2 cellular contexts compared by ENCODE assay signal in the genomic region with DNA sequence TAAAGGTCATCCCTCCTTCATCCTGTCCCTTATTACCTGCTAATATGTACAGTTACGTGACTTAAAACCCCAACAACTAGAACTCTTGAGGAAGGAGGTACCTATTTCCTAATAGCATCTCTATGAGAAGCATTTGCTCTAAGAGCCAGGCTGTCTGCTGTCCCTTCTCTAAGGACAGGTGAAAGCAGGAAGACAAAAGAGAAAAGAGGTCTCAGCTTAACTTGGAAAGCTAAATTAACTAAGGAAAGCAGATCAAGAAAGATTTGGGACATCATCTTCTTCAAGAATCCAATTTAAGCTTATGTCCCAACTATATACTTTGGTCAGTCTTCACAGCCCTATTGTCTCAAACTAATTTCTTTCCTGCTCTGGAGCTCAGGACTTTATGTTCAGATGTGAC.
TF ChIP-seq lines count a peak whose summit lies in the region.

No MANE protein-coding gene starts in this region.

TF ChIP-seq in HCT116, 20 proteins besides CTCF, POLR2A, EP300 and RAD21 (continued from another document):
- TF ChIP-seq, protein P1, sequence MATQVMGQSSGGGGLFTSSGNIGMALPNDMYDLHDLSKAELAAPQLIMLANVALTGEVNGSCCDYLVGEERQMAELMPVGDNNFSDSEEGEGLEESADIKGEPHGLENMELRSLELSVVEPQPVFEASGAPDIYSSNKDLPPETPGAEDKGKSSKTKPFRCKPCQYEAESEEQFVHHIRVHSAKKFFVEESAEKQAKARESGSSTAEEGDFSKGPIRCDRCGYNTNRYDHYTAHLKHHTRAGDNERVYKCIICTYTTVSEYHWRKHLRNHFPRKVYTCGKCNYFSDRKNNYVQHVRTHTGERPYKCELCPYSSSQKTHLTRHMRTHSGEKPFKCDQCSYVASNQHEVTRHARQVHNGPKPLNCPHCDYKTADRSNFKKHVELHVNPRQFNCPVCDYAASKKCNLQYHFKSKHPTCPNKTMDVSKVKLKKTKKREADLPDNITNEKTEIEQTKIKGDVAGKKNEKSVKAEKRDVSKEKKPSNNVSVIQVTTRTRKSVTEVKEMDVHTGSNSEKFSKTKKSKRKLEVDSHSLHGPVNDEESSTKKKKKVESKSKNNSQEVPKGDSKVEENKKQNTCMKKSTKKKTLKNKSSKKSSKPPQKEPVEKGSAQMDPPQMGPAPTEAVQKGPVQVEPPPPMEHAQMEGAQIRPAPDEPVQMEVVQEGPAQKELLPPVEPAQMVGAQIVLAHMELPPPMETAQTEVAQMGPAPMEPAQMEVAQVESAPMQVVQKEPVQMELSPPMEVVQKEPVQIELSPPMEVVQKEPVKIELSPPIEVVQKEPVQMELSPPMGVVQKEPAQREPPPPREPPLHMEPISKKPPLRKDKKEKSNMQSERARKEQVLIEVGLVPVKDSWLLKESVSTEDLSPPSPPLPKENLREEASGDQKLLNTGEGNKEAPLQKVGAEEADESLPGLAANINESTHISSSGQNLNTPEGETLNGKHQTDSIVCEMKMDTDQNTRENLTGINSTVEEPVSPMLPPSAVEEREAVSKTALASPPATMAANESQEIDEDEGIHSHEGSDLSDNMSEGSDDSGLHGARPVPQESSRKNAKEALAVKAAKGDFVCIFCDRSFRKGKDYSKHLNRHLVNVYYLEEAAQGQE (IDR thresholded peaks at IDR 0.05; ENCODE audit: low read depth) = no peak
TF ChIP-seq in HCT116: peak in this region for 0.

TF ChIP-seq in WTC11, 78 proteins besides CTCF, POLR2A, EP300 and RAD21 (continued from another document):
- TF ChIP-seq, protein P2, sequence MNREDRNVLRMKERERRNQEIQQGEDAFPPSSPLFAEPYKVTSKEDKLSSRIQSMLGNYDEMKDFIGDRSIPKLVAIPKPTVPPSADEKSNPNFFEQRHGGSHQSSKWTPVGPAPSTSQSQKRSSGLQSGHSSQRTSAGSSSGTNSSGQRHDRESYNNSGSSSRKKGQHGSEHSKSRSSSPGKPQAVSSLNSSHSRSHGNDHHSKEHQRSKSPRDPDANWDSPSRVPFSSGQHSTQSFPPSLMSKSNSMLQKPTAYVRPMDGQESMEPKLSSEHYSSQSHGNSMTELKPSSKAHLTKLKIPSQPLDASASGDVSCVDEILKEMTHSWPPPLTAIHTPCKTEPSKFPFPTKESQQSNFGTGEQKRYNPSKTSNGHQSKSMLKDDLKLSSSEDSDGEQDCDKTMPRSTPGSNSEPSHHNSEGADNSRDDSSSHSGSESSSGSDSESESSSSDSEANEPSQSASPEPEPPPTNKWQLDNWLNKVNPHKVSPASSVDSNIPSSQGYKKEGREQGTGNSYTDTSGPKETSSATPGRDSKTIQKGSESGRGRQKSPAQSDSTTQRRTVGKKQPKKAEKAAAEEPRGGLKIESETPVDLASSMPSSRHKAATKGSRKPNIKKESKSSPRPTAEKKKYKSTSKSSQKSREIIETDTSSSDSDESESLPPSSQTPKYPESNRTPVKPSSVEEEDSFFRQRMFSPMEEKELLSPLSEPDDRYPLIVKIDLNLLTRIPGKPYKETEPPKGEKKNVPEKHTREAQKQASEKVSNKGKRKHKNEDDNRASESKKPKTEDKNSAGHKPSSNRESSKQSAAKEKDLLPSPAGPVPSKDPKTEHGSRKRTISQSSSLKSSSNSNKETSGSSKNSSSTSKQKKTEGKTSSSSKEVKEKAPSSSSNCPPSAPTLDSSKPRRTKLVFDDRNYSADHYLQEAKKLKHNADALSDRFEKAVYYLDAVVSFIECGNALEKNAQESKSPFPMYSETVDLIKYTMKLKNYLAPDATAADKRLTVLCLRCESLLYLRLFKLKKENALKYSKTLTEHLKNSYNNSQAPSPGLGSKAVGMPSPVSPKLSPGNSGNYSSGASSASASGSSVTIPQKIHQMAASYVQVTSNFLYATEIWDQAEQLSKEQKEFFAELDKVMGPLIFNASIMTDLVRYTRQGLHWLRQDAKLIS (CRISPR knock-in tag; IDR thresholded peaks at IDR 0.05; ENCODE audit: borderline replicate concordance) = no peak
- TF ChIP-seq ZNF317 (CRISPR knock-in tag; IDR thresholded peaks at IDR 0.05; ENCODE audit: borderline replicate concordance, low read depth) (no peak), MYBL2 (CRISPR knock-in tag; IDR thresholded peaks at IDR 0.05) (no peak), ZNF219 (CRISPR knock-in tag; IDR thresholded peaks at IDR 0.05; ENCODE audit: borderline replicate concordance) (no peak), SP1 (CRISPR knock-in tag; conservative IDR thresholded peaks at IDR 0.05) (no peak), NFYB (CRISPR knock-in tag; conservative IDR thresholded peaks at IDR 0.05; ENCODE audit: low read depth) (no peak), PRRX2 (CRISPR knock-in tag; IDR thresholded peaks at IDR 0.05) (no peak), SMAD4 (CRISPR knock-in tag; IDR thresholded peaks at IDR 0.05) (no peak), SMAD3 (CRISPR knock-in tag; IDR thresholded peaks at IDR 0.05; ENCODE audit: borderline replicate concordance) (no peak), JAZF1 (CRISPR knock-in tag; IDR thresholded peaks at IDR 0.05) (no peak)
- TF ChIP-seq, protein P3, sequence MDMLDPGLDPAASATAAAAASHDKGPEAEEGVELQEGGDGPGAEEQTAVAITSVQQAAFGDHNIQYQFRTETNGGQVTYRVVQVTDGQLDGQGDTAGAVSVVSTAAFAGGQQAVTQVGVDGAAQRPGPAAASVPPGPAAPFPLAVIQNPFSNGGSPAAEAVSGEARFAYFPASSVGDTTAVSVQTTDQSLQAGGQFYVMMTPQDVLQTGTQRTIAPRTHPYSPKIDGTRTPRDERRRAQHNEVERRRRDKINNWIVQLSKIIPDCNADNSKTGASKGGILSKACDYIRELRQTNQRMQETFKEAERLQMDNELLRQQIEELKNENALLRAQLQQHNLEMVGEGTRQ (CRISPR knock-in tag; IDR thresholded peaks at IDR 0.05) = no peak
- TF ChIP-seq, protein P4, sequence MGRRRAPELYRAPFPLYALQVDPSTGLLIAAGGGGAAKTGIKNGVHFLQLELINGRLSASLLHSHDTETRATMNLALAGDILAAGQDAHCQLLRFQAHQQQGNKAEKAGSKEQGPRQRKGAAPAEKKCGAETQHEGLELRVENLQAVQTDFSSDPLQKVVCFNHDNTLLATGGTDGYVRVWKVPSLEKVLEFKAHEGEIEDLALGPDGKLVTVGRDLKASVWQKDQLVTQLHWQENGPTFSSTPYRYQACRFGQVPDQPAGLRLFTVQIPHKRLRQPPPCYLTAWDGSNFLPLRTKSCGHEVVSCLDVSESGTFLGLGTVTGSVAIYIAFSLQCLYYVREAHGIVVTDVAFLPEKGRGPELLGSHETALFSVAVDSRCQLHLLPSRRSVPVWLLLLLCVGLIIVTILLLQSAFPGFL (CRISPR knock-in tag; IDR thresholded peaks at IDR 0.05; ENCODE audit: borderline replicate concordance) = no peak
- TF ChIP-seq, protein P5, sequence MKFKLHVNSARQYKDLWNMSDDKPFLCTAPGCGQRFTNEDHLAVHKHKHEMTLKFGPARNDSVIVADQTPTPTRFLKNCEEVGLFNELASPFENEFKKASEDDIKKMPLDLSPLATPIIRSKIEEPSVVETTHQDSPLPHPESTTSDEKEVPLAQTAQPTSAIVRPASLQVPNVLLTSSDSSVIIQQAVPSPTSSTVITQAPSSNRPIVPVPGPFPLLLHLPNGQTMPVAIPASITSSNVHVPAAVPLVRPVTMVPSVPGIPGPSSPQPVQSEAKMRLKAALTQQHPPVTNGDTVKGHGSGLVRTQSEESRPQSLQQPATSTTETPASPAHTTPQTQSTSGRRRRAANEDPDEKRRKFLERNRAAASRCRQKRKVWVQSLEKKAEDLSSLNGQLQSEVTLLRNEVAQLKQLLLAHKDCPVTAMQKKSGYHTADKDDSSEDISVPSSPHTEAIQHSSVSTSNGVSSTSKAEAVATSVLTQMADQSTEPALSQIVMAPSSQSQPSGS (CRISPR knock-in tag; IDR thresholded peaks at IDR 0.05; ENCODE audit: borderline replicate concordance, low read depth) = no peak
- TF ChIP-seq, protein P6, sequence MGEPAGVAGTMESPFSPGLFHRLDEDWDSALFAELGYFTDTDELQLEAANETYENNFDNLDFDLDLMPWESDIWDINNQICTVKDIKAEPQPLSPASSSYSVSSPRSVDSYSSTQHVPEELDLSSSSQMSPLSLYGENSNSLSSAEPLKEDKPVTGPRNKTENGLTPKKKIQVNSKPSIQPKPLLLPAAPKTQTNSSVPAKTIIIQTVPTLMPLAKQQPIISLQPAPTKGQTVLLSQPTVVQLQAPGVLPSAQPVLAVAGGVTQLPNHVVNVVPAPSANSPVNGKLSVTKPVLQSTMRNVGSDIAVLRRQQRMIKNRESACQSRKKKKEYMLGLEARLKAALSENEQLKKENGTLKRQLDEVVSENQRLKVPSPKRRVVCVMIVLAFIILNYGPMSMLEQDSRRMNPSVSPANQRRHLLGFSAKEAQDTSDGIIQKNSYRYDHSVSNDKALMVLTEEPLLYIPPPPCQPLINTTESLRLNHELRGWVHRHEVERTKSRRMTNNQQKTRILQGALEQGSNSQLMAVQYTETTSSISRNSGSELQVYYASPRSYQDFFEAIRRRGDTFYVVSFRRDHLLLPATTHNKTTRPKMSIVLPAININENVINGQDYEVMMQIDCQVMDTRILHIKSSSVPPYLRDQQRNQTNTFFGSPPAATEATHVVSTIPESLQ (CRISPR knock-in tag; IDR thresholded peaks at IDR 0.05) = no peak
- TF ChIP-seq, protein P7, sequence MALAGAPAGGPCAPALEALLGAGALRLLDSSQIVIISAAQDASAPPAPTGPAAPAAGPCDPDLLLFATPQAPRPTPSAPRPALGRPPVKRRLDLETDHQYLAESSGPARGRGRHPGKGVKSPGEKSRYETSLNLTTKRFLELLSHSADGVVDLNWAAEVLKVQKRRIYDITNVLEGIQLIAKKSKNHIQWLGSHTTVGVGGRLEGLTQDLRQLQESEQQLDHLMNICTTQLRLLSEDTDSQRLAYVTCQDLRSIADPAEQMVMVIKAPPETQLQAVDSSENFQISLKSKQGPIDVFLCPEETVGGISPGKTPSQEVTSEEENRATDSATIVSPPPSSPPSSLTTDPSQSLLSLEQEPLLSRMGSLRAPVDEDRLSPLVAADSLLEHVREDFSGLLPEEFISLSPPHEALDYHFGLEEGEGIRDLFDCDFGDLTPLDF (CRISPR knock-in tag; IDR thresholded peaks at IDR 0.05) = no peak
TF ChIP-seq in WTC11: peak in this region for 0.
